22 cellular contexts compared by ENCODE assay signal in genomic region chr1:228226141-228226874, GRCh38. TPM values are rescaled to one million over a fixed set of nuclear protein-coding genes. Genes with fewer than 3 reads are reported as not detected.
DNase-seq lines count a peak whose midpoint lies in the region; ATAC-seq, FAIRE-seq and TF ChIP-seq lines count a peak whose summit lies in the region.
"Had no signal": no experiment of that assay in that cellular context is flagged by ENCODE, and none has a peak within 500 bp of the region (broad histone marks: within the 10 kb centered on the region; RNA-seq: fewer than 3 reads in every experiment).

No MANE protein-coding gene starts in this region.

- no peak overlapping the region for H4K8ac ChIP-seq in mesenchymal stem cell (ENCODE audit: low read length)

- no peak overlapping the region for H3K14ac ChIP-seq in mesenchymal stem cell (ENCODE audit: low read length in 2 of 2)

- H3K27ac Mint-ChIP-seq in astrocyte (ENCODE audit: unreplicated experiment) (peak overlapping the region; percentile 47), type B pancreatic cell (no peak overlapping the region)

- DNase-seq in astrocyte (ENCODE audit: low read depth) (no peak), mesenchymal stem cell (no peak), type B pancreatic cell (ENCODE audit: extremely low spot score, unreplicated experiment) (peak; percentile 43), hypothalamus (lab: John Stamatoyannopoulos, UW) (no peak)
- DNase-seq: CD4-positive, alpha-beta memory T cell; DMS153; GOT3; Karpas-422; MG63; NCI-H2081 treated with DMSO at 0.1 percent for 48 hours; NCI-H2171 treated with DMSO at 0.1 percent for 48 hours; NCI-H446 treated with DMSO at 0.1 percent for 48 hours; NCI-H526 treated with DMSO at 0.1 percent for 48 hours; PC-9; SHP77 treated with DMSO at 0.1 percent for 48 hours had no signal

- peaks cover 9% of the 10 kb centered on the region for H3K9me3 Mint-ChIP-seq in astrocyte (ENCODE audit: unreplicated experiment)
- no peaks in the 10 kb centered on the region for H3K9me3 Mint-ChIP-seq in type B pancreatic cell

- H4K91ac ChIP-seq in mesenchymal stem cell (ENCODE audit: low read length): peak overlapping the region; percentile 40

- WGBS in mesenchymal stem cell: 97% methylated on average over 4 of the region's 7 CpGs

- no peak overlapping the region for H2BK12ac ChIP-seq in mesenchymal stem cell (ENCODE audit: low read length in 2 of 2)

- H3K79me2 ChIP-seq in astrocyte (ENCODE audit: insufficient read depth, low read length): no peaks in the 10 kb centered on the region

- H3K4me3 ChIP-seq in HEK293 (ENCODE audit: low read depth, low read length) (no peak overlapping the region), astrocyte (ENCODE audit: insufficient read depth, low read depth, low read length) (no peak overlapping the region), mesenchymal stem cell (ENCODE audit: insufficient read depth in 1 of 2, low read depth in 1 of 2, low read length in 2 of 2) (no peak overlapping the region)
- H3K4me3 ChIP-seq: BLaER1, MG63, PC-9, SK-N-MC had no signal

- POLR2A ChIA-PET in HEK293 (lab: Yijun Ruan, JAX): no interaction called here

- no peak overlapping the region for H3K23ac ChIP-seq in mesenchymal stem cell (ENCODE audit: low read length in 2 of 2)

- TF ChIP-seq CTCF in HEK293 (tag by site-specific recombination; IDR thresholded peaks at IDR 0.05) (no peak), astrocyte (IDR thresholded peaks at IDR 0.05; ENCODE audit: insufficient read depth, low read depth, low read length) (no peak), type B pancreatic cell (conservative IDR thresholded peaks at IDR 0.05) (no peak)

- no peaks in the 10 kb centered on the region for H3K9me3 ChIP-seq in HEK293 (ENCODE audit: control insufficient read depth, insufficient read depth, low read depth, low read length)
- H3K9me3 ChIP-seq in astrocyte (ENCODE audit: insufficient read depth, low read depth, low read length): peaks cover 8% of the 10 kb centered on the region
- peaks cover 18% of the 10 kb centered on the region for H3K9me3 ChIP-seq in mesenchymal stem cell (ENCODE audit: control insufficient read depth, low read length)

- H3K27ac ChIP-seq in HEK293 (ENCODE audit: extremely low read depth, low read depth, low read length) (no peak overlapping the region), astrocyte (ENCODE audit: low read depth, low read length) (no peak overlapping the region), mesenchymal stem cell (ENCODE audit: low read length, poor library complexity, severe bottlenecking) (no peak overlapping the region)
- H3K27ac ChIP-seq: BLaER1, PC-9, SK-N-MC had no signal

- no peak overlapping the region for H2AK5ac ChIP-seq in mesenchymal stem cell (ENCODE audit: low read length, severe bottlenecking)

- H2BK5ac ChIP-seq in mesenchymal stem cell (ENCODE audit: low read depth, low read length, poor library complexity, severe bottlenecking): no peak overlapping the region

- H2BK120ac ChIP-seq in mesenchymal stem cell (ENCODE audit: low read depth, low read length): no peak overlapping the region

- no peak overlapping the region for H3K18ac ChIP-seq in mesenchymal stem cell (ENCODE audit: low read depth in 1 of 2, low read length in 2 of 2)

- no peak overlapping the region for H3K4me3 Mint-ChIP-seq in astrocyte (ENCODE audit: unreplicated experiment)
- H3K4me3 Mint-ChIP-seq in type B pancreatic cell: no peak overlapping the region
- H3K4me3 Mint-ChIP-seq: CD4-positive, alpha-beta memory T cell had no signal

- peaks cover 0 to 26% of the 10 kb centered on the region in 2 experiments for H3K36me3 ChIP-seq in HEK293 (ENCODE audit: control insufficient read depth in 2 of 2, insufficient read depth in 1 of 2, low read length in 2 of 2)
- no peaks in the 10 kb centered on the region for H3K36me3 ChIP-seq in astrocyte (ENCODE audit: insufficient read depth, low read length)
- peaks cover 0 to 26% of the 10 kb centered on the region in 2 experiments for H3K36me3 ChIP-seq in mesenchymal stem cell (ENCODE audit: control insufficient read depth in 1 of 2, insufficient read depth in 2 of 2, low read depth in 1 of 2, low read length in 2 of 2)

- no peak overlapping the region for H3K4me2 ChIP-seq in astrocyte (ENCODE audit: low read length)
- H3K4me2 ChIP-seq in mesenchymal stem cell (ENCODE audit: low read length, poor library complexity, severe bottlenecking): no peak overlapping the region
- H3K4me2 ChIP-seq: BLaER1, PC-9 had no signal

- no peak overlapping the region for H2AFZ ChIP-seq in astrocyte (ENCODE audit: low read depth, low read length)
- H2AFZ ChIP-seq in mesenchymal stem cell (ENCODE audit: low read depth, low read length): no peak overlapping the region
- H2AFZ ChIP-seq: PC-9 had no signal

- H3K4me1 Mint-ChIP-seq in astrocyte (ENCODE audit: low read depth, unreplicated experiment): peaks cover 9% of the 10 kb centered on the region
- no peaks in the 10 kb centered on the region for H3K4me1 Mint-ChIP-seq in type B pancreatic cell (ENCODE audit: unreplicated experiment)

- H2BK15ac ChIP-seq in mesenchymal stem cell (ENCODE audit: low read depth, poor library complexity, severe bottlenecking): no peak overlapping the region

- ATAC-seq in GM21737 (IDR thresholded peaks at IDR 0.05; ENCODE audit: unreplicated experiment) (no peak), GM21360 (IDR thresholded peaks at IDR 0.05; ENCODE audit: unreplicated experiment) (no peak)

- H3K4me1 ChIP-seq in HEK293 (ENCODE audit: control insufficient read depth, insufficient read depth, low read length) (no peaks in the 10 kb centered on the region), astrocyte (ENCODE audit: insufficient read depth, low read length) (peaks cover 13% of the 10 kb centered on the region), mesenchymal stem cell (ENCODE audit: control insufficient read depth, insufficient read depth, low read depth, low read length) (peaks cover 11% of the 10 kb centered on the region)

- no peak overlapping the region for H3K9ac ChIP-seq in astrocyte (ENCODE audit: low read length)
- no peak overlapping the region for H3K9ac ChIP-seq in mesenchymal stem cell (ENCODE audit: low read length)
- H3K9ac ChIP-seq: BLaER1 had no signal

- no peaks in the 10 kb centered on the region for H4K20me1 ChIP-seq in astrocyte (ENCODE audit: insufficient read depth, low read length)
- H4K20me1 ChIP-seq: BLaER1 had no signal

- no peak overlapping the region for H3K4ac ChIP-seq in mesenchymal stem cell (ENCODE audit: low read depth in 1 of 2, low read length in 2 of 2)

- peaks cover 32% of the 10 kb centered on the region for H3K36me3 Mint-ChIP-seq in astrocyte (ENCODE audit: low read depth, unreplicated experiment)
- H3K36me3 Mint-ChIP-seq in type B pancreatic cell: peaks cover 37% of the 10 kb centered on the region

- H3K27me3 Mint-ChIP-seq in astrocyte (ENCODE audit: low read depth, unreplicated experiment) (no peaks in the 10 kb centered on the region), type B pancreatic cell (no peaks in the 10 kb centered on the region)
- H3K27me3 Mint-ChIP-seq: CD4-positive, alpha-beta memory T cell had no signal

- H3K27me3 ChIP-seq in astrocyte (ENCODE audit: insufficient read depth, low read length) (no peaks in the 10 kb centered on the region), mesenchymal stem cell (ENCODE audit: control insufficient read depth in 1 of 2, insufficient read depth in 1 of 2, low read length in 2 of 2) (peaks cover 0 to 6% of the 10 kb centered on the region in 2 experiments)
- H3K27me3 ChIP-seq: BLaER1, MG63 had no signal

- H3K79me1 ChIP-seq in mesenchymal stem cell (replicated peaks; ENCODE audit: low read length, poor library complexity, severe bottlenecking): peaks cover 5% of the 10 kb centered on the region

- CTCF ChIA-PET in HEK293 (lab: Yijun Ruan, JAX): interaction anchor here (0.6 to 2.9 kb wide), 6 partner anchors 9 to 790 kb away, joined by 3 to 8 read pairs (median 4); no protein-coding TSS in a partner anchor

- no peak for FAIRE-seq in astrocyte (lab: Jason Lieb, UNC)
- FAIRE-seq: G401.6, GM12892 had no signal

TF ChIP-seq in HEK293, 187 proteins besides CTCF, POLR2A, EP300 and RAD21:
- TF ChIP-seq, protein P1, sequence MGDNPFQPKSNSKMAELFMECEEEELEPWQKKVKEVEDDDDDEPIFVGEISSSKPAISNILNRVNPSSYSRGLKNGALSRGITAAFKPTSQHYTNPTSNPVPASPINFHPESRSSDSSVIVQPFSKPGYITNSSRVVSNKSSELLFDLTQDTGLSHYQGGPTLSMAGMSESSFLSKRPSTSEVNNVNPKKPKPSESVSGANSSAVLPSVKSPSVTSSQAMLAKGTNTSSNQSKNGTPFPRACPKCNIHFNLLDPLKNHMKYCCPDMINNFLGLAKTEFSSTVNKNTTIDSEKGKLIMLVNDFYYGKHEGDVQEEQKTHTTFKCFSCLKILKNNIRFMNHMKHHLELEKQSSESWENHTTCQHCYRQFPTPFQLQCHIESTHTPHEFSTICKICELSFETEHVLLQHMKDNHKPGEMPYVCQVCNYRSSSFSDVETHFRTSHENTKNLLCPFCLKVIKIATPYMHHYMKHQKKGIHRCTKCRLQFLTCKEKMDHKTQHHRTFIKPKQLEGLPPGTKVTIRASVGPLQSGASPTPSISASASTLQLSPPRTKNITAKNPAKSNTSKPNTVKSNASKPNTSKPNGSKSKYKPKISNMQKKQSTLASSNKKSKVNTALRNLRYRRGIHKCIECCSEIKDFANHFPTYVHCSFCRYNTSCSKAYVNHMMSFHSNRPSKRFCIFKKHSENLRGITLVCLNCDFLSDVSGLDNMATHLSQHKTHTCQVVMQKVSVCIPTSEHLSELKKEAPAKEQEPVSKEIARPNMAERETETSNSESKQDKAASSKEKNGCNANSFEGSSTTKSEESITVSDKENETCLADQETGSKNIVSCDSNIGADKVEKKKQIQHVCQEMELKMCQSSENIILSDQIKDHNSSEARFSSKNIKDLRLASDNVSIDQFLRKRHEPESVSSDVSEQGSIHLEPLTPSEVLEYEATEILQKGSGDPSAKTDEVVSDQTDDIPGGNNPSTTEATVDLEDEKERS (tag by site-specific recombination; IDR thresholded peaks at IDR 0.05): no peak
- no peak for TF ChIP-seq TRIM28 (IDR thresholded peaks at IDR 0.05; ENCODE audit: borderline replicate concordance, low read length)
- TF ChIP-seq, protein P2, sequence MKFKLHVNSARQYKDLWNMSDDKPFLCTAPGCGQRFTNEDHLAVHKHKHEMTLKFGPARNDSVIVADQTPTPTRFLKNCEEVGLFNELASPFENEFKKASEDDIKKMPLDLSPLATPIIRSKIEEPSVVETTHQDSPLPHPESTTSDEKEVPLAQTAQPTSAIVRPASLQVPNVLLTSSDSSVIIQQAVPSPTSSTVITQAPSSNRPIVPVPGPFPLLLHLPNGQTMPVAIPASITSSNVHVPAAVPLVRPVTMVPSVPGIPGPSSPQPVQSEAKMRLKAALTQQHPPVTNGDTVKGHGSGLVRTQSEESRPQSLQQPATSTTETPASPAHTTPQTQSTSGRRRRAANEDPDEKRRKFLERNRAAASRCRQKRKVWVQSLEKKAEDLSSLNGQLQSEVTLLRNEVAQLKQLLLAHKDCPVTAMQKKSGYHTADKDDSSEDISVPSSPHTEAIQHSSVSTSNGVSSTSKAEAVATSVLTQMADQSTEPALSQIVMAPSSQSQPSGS (tag by site-specific recombination; IDR thresholded peaks at IDR 0.05; ENCODE audit: low read depth): 0 out of 2 replicates have a peak, but pooled peaks have one; percentile 15

RNA-seq across cellular contexts. Expression of gene OBSCN, which starts 18.5 kb away (rescaled TPM):
- 11.1 and 17.5 TPM in 2 replicates for total RNA-seq in astrocyte
- polyA plus RNA-seq in mesenchymal stem cell (2013, experiment 1 of 2): 4.5 TPM
- 4.9 TPM for polyA plus RNA-seq in mesenchymal stem cell (2013, experiment 2 of 2)
- 17.2 and 48.9 TPM in 2 replicates for total RNA-seq in type B pancreatic cell (ENCODE audit: low replicate concordance)
